ENCODE assay signal across 1 cellular context in the genomic region with DNA sequence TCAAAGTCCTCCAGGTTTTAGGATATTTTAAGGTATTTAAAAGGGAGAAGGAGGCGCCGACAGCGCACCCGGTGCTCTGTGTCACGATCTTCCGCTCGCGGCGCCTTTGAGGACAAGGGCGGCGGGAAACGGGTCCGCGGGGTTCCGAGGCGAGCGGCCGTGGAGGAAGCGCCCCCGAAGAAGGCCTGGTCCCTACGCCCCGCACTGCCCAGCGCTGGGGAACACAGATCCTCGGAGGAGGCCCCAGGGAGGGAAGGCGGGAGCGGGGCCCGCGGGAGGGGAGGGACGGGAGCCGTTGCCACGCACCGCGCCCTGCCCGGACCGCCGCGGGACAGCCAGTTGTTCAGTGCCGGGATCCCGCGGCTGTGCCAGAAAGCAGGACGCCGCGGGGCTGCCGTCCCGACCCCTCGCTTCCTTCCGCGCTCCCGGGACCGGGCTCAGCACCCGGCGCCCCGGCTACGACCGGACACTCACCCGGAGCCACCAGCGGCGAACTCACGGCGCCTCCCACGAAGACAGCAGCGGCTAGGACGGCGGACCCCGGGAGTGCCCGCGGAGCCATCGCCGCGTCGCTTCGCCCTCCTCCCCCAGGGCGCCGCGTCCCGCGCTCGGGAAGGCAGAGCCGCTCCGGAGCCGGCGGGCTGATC.
TF ChIP-seq lines count a peak whose summit lies in the region.

No MANE protein-coding gene starts in this region.

TF ChIP-seq in K562, 482 proteins besides CTCF, POLR2A, EP300 and RAD21 (continued from another document and continues in another):
- TF ChIP-seq UBTF (IDR thresholded peaks at IDR 0.05; ENCODE audit: borderline replicate concordance in 1 of 2, low read depth in 2 of 2, low read length in 2 of 2) = peak; percentile 54 to 62; a peak in 2 of 4 replicates
- TF ChIP-seq CHD4 (IDR thresholded peaks at IDR 0.05; ENCODE audit: insufficient read depth, insufficient replicate concordance, low read depth, low read length, poor library complexity, severe bottlenecking) = no peak
- TF ChIP-seq ZNF239 (CRISPR knock-in tag; IDR thresholded peaks at IDR 0.05) = no peak
- TF ChIP-seq ZFX (CRISPR knock-in tag; IDR thresholded peaks at IDR 0.05) = peak; percentile 86
- no peak for TF ChIP-seq RFX7 (CRISPR knock-in tag; IDR thresholded peaks at IDR 0.05)
- TF ChIP-seq ZFP36 (IDR thresholded peaks at IDR 0.05; ENCODE audit: low read depth, low read length, partially characterized antibody) = no peak
- TF ChIP-seq THRAP3 (IDR thresholded peaks at IDR 0.05; ENCODE audit: borderline replicate concordance) = no peak
- no peak for TF ChIP-seq ARID3A (IDR thresholded peaks at IDR 0.05; ENCODE audit: borderline replicate concordance, low read depth, low read length)
- no peak for TF ChIP-seq ZMIZ1 (IDR thresholded peaks at IDR 0.05; ENCODE audit: low read depth in 2 of 2, low read length in 2 of 2)
- TF ChIP-seq HMGXB4 (CRISPR knock-in tag; IDR thresholded peaks at IDR 0.05) = no peak
- no peak for TF ChIP-seq ZNF583 (CRISPR knock-in tag; IDR thresholded peaks at IDR 0.05)
- TF ChIP-seq BMI1 (IDR thresholded peaks at IDR 0.05; ENCODE audit: low read length) = no peak
- TF ChIP-seq YBX1 (IDR thresholded peaks at IDR 0.05) = no peak
- no peak for TF ChIP-seq ESRRB (CRISPR knock-in tag; IDR thresholded peaks at IDR 0.05; ENCODE audit: borderline replicate concordance)
- no peak; the same call in 1 of the 2 replicates for TF ChIP-seq NCOA6 (IDR thresholded peaks at IDR 0.05)
- no peak for TF ChIP-seq KLF13 (tag; IDR thresholded peaks at IDR 0.05; ENCODE audit: borderline replicate concordance, low read depth)
- TF ChIP-seq, protein P1, sequence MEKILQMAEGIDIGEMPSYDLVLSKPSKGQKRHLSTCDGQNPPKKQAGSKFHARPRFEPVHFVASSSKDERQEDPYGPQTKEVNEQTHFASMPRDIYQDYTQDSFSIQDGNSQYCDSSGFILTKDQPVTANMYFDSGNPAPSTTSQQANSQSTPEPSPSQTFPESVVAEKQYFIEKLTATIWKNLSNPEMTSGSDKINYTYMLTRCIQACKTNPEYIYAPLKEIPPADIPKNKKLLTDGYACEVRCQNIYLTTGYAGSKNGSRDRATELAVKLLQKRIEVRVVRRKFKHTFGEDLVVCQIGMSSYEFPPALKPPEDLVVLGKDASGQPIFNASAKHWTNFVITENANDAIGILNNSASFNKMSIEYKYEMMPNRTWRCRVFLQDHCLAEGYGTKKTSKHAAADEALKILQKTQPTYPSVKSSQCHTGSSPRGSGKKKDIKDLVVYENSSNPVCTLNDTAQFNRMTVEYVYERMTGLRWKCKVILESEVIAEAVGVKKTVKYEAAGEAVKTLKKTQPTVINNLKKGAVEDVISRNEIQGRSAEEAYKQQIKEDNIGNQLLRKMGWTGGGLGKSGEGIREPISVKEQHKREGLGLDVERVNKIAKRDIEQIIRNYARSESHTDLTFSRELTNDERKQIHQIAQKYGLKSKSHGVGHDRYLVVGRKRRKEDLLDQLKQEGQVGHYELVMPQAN (IDR thresholded peaks at IDR 0.05; ENCODE audit: borderline replicate concordance) = no peak
- TF ChIP-seq TAF9B (IDR thresholded peaks at IDR 0.05; ENCODE audit: partially characterized antibody) = no peak
- TF ChIP-seq ZNF41 (CRISPR knock-in tag; conservative IDR thresholded peaks at IDR 0.05) = no peak
- no peak for TF ChIP-seq CBFB (CRISPR knock-in tag; IDR thresholded peaks at IDR 0.05)
- TF ChIP-seq PATZ1 (CRISPR knock-in tag; IDR thresholded peaks at IDR 0.05; ENCODE audit: borderline replicate concordance) = no peak
- no peak for TF ChIP-seq GMEB1 (CRISPR knock-in tag; IDR thresholded peaks at IDR 0.05)
- no peak for TF ChIP-seq ZNF778 (CRISPR knock-in tag; IDR thresholded peaks at IDR 0.05)
- no peak for TF ChIP-seq TFAM (CRISPR knock-in tag; conservative IDR thresholded peaks at IDR 0.05)
- TF ChIP-seq ZNF785 (CRISPR knock-in tag; IDR thresholded peaks at IDR 0.05) = no peak
- TF ChIP-seq ZNF282 (CRISPR knock-in tag; IDR thresholded peaks at IDR 0.05) = peak; percentile 50; the same call in 1 of the 2 replicates
- TF ChIP-seq ZNF12 (CRISPR knock-in tag; IDR thresholded peaks at IDR 0.05) = no peak; the same call in 1 of the 2 replicates
- no peak for TF ChIP-seq GTF2E2 (tag; IDR thresholded peaks at IDR 0.05)
- TF ChIP-seq HCFC1 (IDR thresholded peaks at IDR 0.05; ENCODE audit: low read depth, low read length) = no peak; the same call in 1 of the 2 replicates
- TF ChIP-seq SRSF7 (optimal IDR thresholded peaks at IDR 0.05; ENCODE audit: low read depth, low read length) = no peak
- no peak for TF ChIP-seq ZNF561 (CRISPR knock-in tag; conservative IDR thresholded peaks at IDR 0.05)
- TF ChIP-seq ZNF3 (CRISPR knock-in tag; IDR thresholded peaks at IDR 0.05) = no peak
- no peak for TF ChIP-seq TEAD4 (IDR thresholded peaks at IDR 0.05; ENCODE audit: low read length)
- TF ChIP-seq TEAD4 (CRISPR knock-in tag; IDR thresholded peaks at IDR 0.05; ENCODE audit: borderline replicate concordance) = peak; percentile 71; the same call in 1 of the 2 replicates
- no peak for TF ChIP-seq HIVEP1 (CRISPR knock-in tag; IDR thresholded peaks at IDR 0.05)
- TF ChIP-seq CBX8 (IDR thresholded peaks at IDR 0.05; ENCODE audit: borderline replicate concordance, extremely low read depth, low read depth, low read length, poor library complexity, severe bottlenecking) = no peak
- TF ChIP-seq RBM15 (IDR thresholded peaks at IDR 0.05; ENCODE audit: insufficient read depth, low read length) = no peak
- TF ChIP-seq, protein P2, sequence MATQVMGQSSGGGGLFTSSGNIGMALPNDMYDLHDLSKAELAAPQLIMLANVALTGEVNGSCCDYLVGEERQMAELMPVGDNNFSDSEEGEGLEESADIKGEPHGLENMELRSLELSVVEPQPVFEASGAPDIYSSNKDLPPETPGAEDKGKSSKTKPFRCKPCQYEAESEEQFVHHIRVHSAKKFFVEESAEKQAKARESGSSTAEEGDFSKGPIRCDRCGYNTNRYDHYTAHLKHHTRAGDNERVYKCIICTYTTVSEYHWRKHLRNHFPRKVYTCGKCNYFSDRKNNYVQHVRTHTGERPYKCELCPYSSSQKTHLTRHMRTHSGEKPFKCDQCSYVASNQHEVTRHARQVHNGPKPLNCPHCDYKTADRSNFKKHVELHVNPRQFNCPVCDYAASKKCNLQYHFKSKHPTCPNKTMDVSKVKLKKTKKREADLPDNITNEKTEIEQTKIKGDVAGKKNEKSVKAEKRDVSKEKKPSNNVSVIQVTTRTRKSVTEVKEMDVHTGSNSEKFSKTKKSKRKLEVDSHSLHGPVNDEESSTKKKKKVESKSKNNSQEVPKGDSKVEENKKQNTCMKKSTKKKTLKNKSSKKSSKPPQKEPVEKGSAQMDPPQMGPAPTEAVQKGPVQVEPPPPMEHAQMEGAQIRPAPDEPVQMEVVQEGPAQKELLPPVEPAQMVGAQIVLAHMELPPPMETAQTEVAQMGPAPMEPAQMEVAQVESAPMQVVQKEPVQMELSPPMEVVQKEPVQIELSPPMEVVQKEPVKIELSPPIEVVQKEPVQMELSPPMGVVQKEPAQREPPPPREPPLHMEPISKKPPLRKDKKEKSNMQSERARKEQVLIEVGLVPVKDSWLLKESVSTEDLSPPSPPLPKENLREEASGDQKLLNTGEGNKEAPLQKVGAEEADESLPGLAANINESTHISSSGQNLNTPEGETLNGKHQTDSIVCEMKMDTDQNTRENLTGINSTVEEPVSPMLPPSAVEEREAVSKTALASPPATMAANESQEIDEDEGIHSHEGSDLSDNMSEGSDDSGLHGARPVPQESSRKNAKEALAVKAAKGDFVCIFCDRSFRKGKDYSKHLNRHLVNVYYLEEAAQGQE (CRISPR knock-in tag; IDR thresholded peaks at IDR 0.05; ENCODE audit: low read depth) = peak; percentile 59; the same call in 1 of the 2 replicates
- no peak for TF ChIP-seq SIRT6 (IDR thresholded peaks at IDR 0.05; ENCODE audit: low read depth, low read length)
- TF ChIP-seq E2F3 (CRISPR knock-in tag; IDR thresholded peaks at IDR 0.05) = peak; percentile 39; the same call in 1 of the 2 replicates
- TF ChIP-seq PHF8 (IDR thresholded peaks at IDR 0.05; ENCODE audit: borderline replicate concordance, low read length) = peak; percentile 73; the same call in 1 of the 2 replicates
